ENCODE assay signal across 18 cellular contexts in the genomic region with DNA sequence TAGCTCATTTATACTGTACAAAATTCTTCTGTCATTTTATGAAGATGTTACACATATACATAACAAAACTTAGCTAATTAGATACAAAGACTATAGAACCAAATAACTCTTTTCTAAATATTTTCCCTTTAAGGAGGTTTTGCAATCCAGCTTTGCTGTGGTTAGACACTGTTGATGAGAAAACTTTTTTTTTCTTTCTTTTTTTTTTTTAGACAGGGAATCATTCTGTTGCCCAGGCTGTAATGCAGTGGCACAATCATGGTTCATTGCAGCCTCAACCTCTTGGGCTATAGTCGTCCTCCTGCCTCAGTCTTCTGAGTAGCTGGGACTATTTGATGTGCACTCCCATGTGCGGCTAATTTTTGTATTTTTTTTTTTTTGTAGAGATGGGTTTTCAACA. TPM values are rescaled to one million over a fixed set of nuclear protein-coding genes. Genes with fewer than 3 reads are reported as not detected.
"Had no signal": no experiment of that assay in that cellular context is flagged by ENCODE, and none has a peak within 500 bp of the region (broad histone marks: within the 10 kb centered on the region; RNA-seq: fewer than 3 reads in every experiment).

No MANE protein-coding gene starts in this region.

- H3K9me3 ChIP-seq: heart right ventricle, pancreas, right lobe of liver, suprapubic skin, thyroid gland had no signal

- DNase-seq: cortex of kidney; dorsolateral prefrontal cortex; effector CD8-positive, alpha-beta T cell; heart right ventricle; hypothalamus; kidney glomerular epithelial cell; mesendoderm; naive B cell; occipital lobe; pancreas; retina; right lobe of liver; stimulated activated CD4-positive, alpha-beta T cell treated with anti-CD3 and anti-CD28 coated beads, Interleukin-2, amount 100 ng/mL, for 24 hours; stimulated activated naive CD4-positive, alpha-beta T cell treated with Interleukin-2 at 50 U/mL for 16 hours; thyroid gland had no signal

- H3K27me3 ChIP-seq: heart right ventricle, pancreas, right lobe of liver, thyroid gland had no signal

- H3K36me3 ChIP-seq: heart right ventricle, pancreas, right lobe of liver, suprapubic skin, thyroid gland had no signal

- H3K27ac ChIP-seq: dorsolateral prefrontal cortex, heart right ventricle, pancreas, right lobe of liver, suprapubic skin, thyroid gland had no signal

- ATAC-seq: heart right ventricle, pancreas, right lobe of liver had no signal

- H3K4me3 ChIP-seq: dorsolateral prefrontal cortex, heart right ventricle, pancreas, right lobe of liver, suprapubic skin, thyroid gland had no signal

- H3K4me1 ChIP-seq: pancreas, right lobe of liver, thyroid gland had no signal

RNA-seq across cellular contexts. Expression of a gene that starts 38.5 kb away (rescaled TPM):
- total RNA-seq: skeletal muscle tissue had no signal

RNA-seq across cellular contexts. Expression of a gene that starts 53.0 kb away (rescaled TPM):
- total RNA-seq: progenitor cell of endocrine pancreas had no signal
- polyA plus RNA-seq: heart right ventricle had no signal

RNA-seq across cellular contexts. Expression of a gene that starts 53.4 kb away (rescaled TPM):
- total RNA-seq: occipital lobe, progenitor cell of endocrine pancreas, skeletal muscle tissue had no signal
